Comparison of ENCODE assay signal across 2 cellular contexts in genomic region chr1:228073061-228073869, GRCh38.
TF ChIP-seq lines count a peak whose summit lies in the region.

No MANE protein-coding gene starts in this region.

TF ChIP-seq in SK-N-SH treated with all-trans-retinoic acid at 6 μM for 48 hours, 23 proteins besides CTCF, POLR2A, EP300 and RAD21 (continued from another document):
- no peak for TF ChIP-seq CREB5 (CRISPR knock-in tag; IDR thresholded peaks at IDR 0.05; ENCODE audit: low read depth)
TF ChIP-seq in SK-N-SH treated with all-trans-retinoic acid at 6 μM for 48 hours: peak in this region for 0.

TF ChIP-seq in SK-N-SH, 30 proteins besides CTCF, POLR2A, EP300 and RAD21 (continued from another document):
- TF ChIP-seq TEAD4 (IDR thresholded peaks at IDR 0.05; ENCODE audit: borderline replicate concordance, insufficient read depth) (no peak), MXI1 (IDR thresholded peaks at IDR 0.05; ENCODE audit: low read depth, low read length) (no peak), GABPA (IDR thresholded peaks at IDR 0.05; ENCODE audit: low read depth) (no peak), ELF1 (IDR thresholded peaks at IDR 0.05) (no peak), FOXM1 (IDR thresholded peaks at IDR 0.05; ENCODE audit: low read depth) (no peak), JUND (IDR thresholded peaks at IDR 0.05) (no peak), ZBTB33 (IDR thresholded peaks at IDR 0.05; ENCODE audit: borderline replicate concordance, low read depth) (no peak), RCOR1 (IDR thresholded peaks at IDR 0.05; ENCODE audit: low read length) (no peak), YY1 (IDR thresholded peaks at IDR 0.05; ENCODE audit: low read depth) (no peak), SIN3A (IDR thresholded peaks at IDR 0.05; ENCODE audit: borderline replicate concordance, low read depth, low read length) (no peak)
